21 cellular contexts compared by ENCODE assay signal in genomic region chr1:56790036-56790435, GRCh38. TPM values are rescaled to one million over a fixed set of nuclear protein-coding genes. Genes with fewer than 3 reads are reported as not detected.
"Had no signal": no experiment of that assay in that cellular context is flagged by ENCODE, and none has a peak within 500 bp of the region (broad histone marks: within the 10 kb centered on the region; RNA-seq: fewer than 3 reads in every experiment).

No MANE protein-coding gene starts in this region.

- H3K27ac ChIP-seq: HL-60, KMS-11, SJSA1, SK-N-MC had no signal

- H3K4me3 ChIP-seq: K562, SJSA1, SK-N-MC had no signal

- DNase-seq: Kasumi-1, MM.1S, NCI-H1092 treated with DMSO at 0.1 percent for 48 hours, NCI-H1436, NCI-H187, NCI-H2029, NCI-H2081 treated with DMSO at 0.1 percent for 48 hours, NCI-H2171, NCI-H345, NCI-H446 treated with DMSO at 0.1 percent for 48 hours, NCI-H510A treated with DMSO at 0.1 percent for 48 hours, NCI-H526, Right ventricle myocardium superior, RPMI8226, SIG-M5 had no signal

- ATAC-seq: K562 had no signal

- H3K36me3 ChIP-seq: SJSA1 had no signal

- H3K9ac ChIP-seq: KMS-11 had no signal

- H3K27me3 ChIP-seq: SJSA1 had no signal

- H3K9me3 ChIP-seq: SJSA1 had no signal

- H3K4me1 ChIP-seq: SJSA1 had no signal

RNA-seq across cellular contexts. Expression of gene FYB2, which starts 29.2 kb away (rescaled TPM):
- total RNA-seq: K562, M059J had no signal
